ENCODE assay signal across 18 cellular contexts in the genomic region with DNA sequence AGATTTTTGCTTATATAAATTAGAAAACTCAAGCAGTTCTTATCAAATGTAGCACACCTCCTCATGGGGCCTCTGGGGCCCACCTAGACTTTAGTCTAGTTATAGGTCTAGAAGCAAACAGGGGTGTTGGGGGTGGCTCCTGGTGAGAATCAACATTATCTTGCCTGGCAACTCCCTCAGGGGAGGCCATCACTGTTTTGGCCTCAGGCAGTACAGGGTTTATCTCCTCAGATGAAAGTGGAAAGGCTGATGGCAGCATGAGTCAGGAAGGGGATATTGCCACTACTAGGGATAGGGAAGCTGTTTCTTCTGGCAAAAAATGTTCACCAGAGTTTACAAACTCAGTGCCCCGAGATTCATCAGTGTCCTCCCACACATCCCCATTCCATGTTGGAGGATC.
DNase-seq lines count a peak whose midpoint lies in the region; ATAC-seq and TF ChIP-seq lines count a peak whose summit lies in the region.
"Had no signal": no experiment of that assay in that cellular context is flagged by ENCODE, and none has a peak within 500 bp of the region (broad histone marks: within the 10 kb centered on the region; RNA-seq: fewer than 3 reads in every experiment).

No MANE protein-coding gene starts in this region.

- CTCF ChIA-PET in PC-3 (lab: Charles Lee): no interaction called here

- no peak for DNase-seq in activated T-cell treated with anti-CD3 and anti-CD28 coated beads, Interleukin-2, amount 50 U/mL, for 72 hours
- DNase-seq in activated T-cell treated with anti-CD3 and anti-CD28 coated beads, Interleukin-2, amount 50 U/mL, for 1 hour: no peak
- DNase-seq in GM23338 (ENCODE audit: low spot score) (no peak), PC-3 (peak; percentile 15), epithelial cell of esophagus (ENCODE audit: low read depth) (peak; percentile 4), DMS114 treated with DMSO at 0.1 percent for 48 hours (lab: John Stamatoyannopoulos, UW; ENCODE audit: unreplicated experiment) (no peak)
- DNase-seq in stimulated activated naive CD4-positive, alpha-beta T cell (lab: John Stamatoyannopoulos, UW): no peak
- DNase-seq: C1 segment of cervical spinal cord, DND-41, GF-D8, NCI-H1436, NCI-H2029, NCI-H510A, NCI-H82 had no signal

- H4K20me1 ChIP-seq in GM23338 (replicated peaks; ENCODE audit: insufficient read depth) (no peaks in the 10 kb centered on the region), PC-3 (ENCODE audit: low read length) (no peaks in the 10 kb centered on the region)

- H3K9me3 ChIP-seq in PC-3 (ENCODE audit: low read length): no peaks in the 10 kb centered on the region
- H3K9me3 ChIP-seq: A549 had no signal

- H2AFZ ChIP-seq in GM23338: peak overlapping the region; percentile 72; the same call in 1 of the 2 replicates
- H2AFZ ChIP-seq in PC-3 (ENCODE audit: low read length): no peak overlapping the region

- H3K27ac Mint-ChIP-seq in activated T-cell treated with anti-CD3 and anti-CD28 coated beads, Interleukin-2, amount 50 U/mL, for 72 hours: no peak overlapping the region
- no peak overlapping the region for H3K27ac Mint-ChIP-seq in GM23338

- no peaks in the 10 kb centered on the region for H3K79me2 ChIP-seq in GM23338 (replicated peaks; ENCODE audit: insufficient read depth)
- H3K79me2 ChIP-seq in PC-3 (ENCODE audit: low read length): no peaks in the 10 kb centered on the region

- H3K27me3 ChIP-seq in GM23338 (ENCODE audit: insufficient read depth) (no peaks in the 10 kb centered on the region), PC-3 (ENCODE audit: low read length) (no peaks in the 10 kb centered on the region)

- H3K4me1 Mint-ChIP-seq in activated T-cell treated with anti-CD3 and anti-CD28 coated beads, Interleukin-2, amount 50 U/mL, for 72 hours (ENCODE audit: low read depth): no peaks in the 10 kb centered on the region
- 0 out of 3 replicates have a peak, but pooled peaks cover 4% of the 10 kb centered on the region for H3K4me1 Mint-ChIP-seq in GM23338

- BruUV-seq in PC-3 (replicated peaks; lab: Mats Ljungman, UMichigan): no TSS peak

- H3K9me2 ChIP-seq in GM23338 (ENCODE audit: insufficient read depth) (peaks cover 7% of the 10 kb centered on the region; the same call in 1 of the 2 replicates), PC-3 (replicated peaks; ENCODE audit: low read length) (no peaks in the 10 kb centered on the region)

- H3K27me3 Mint-ChIP-seq in activated T-cell treated with anti-CD3 and anti-CD28 coated beads, Interleukin-2, amount 50 U/mL, for 72 hours (ENCODE audit: low read depth): no peaks in the 10 kb centered on the region
- no peaks in the 10 kb centered on the region for H3K27me3 Mint-ChIP-seq in GM23338 (ENCODE audit: insufficient read depth, low read depth, poor library complexity)

- H3K27ac ChIP-seq in GM23338 (ENCODE audit: low read depth): no peak overlapping the region
- no peak overlapping the region for H3K27ac ChIP-seq in PC-3 (ENCODE audit: low read length)
- H3K27ac ChIP-seq: A549 had no signal

- TF ChIP-seq CTCF in GM23338 (conservative IDR thresholded peaks at IDR 0.05; ENCODE audit: low read depth in 2 of 2) (no peak), PC-3 (conservative IDR thresholded peaks at IDR 0.05; ENCODE audit: low read depth, low read length) (no peak), epithelial cell of esophagus (IDR thresholded peaks at IDR 0.05; ENCODE audit: insufficient read depth, low read depth, low read length, missing control alignments) (no peak)

- H3K36me3 Mint-ChIP-seq in activated T-cell treated with anti-CD3 and anti-CD28 coated beads, Interleukin-2, amount 50 U/mL, for 72 hours (ENCODE audit: insufficient read depth in 2 of 2): peaks cover 1 to 2% of the 10 kb centered on the region in 2 donors
- peaks cover 5% of the 10 kb centered on the region; the same call in 2 of the 3 replicates for H3K36me3 Mint-ChIP-seq in GM23338 (ENCODE audit: low read depth)

- no peak overlapping the region for H3K4me3 ChIP-seq in GM23338
- H3K4me3 ChIP-seq in PC-3 (ENCODE audit: low read length): no peak overlapping the region
- no peak overlapping the region for H3K4me3 ChIP-seq in epithelial cell of esophagus (ENCODE audit: low read length)
- H3K4me3 ChIP-seq: A549 had no signal

- no peaks in the 10 kb centered on the region for H3K36me3 ChIP-seq in GM23338 (ENCODE audit: insufficient read depth)
- H3K36me3 ChIP-seq in PC-3 (ENCODE audit: low read depth, low read length): no peaks in the 10 kb centered on the region

- peaks cover 9 to 11% of the 10 kb centered on the region in 2 donors for H3K9me3 Mint-ChIP-seq in activated T-cell treated with anti-CD3 and anti-CD28 coated beads, Interleukin-2, amount 50 U/mL, for 72 hours
- H3K9me3 Mint-ChIP-seq in GM23338: peaks cover 23% of the 10 kb centered on the region

- intact Hi-C loops in PC-3 (cut with micrococcal nuclease): no loop called here

- H3K4me1 ChIP-seq in GM23338 (ENCODE audit: insufficient read depth) (peaks cover 4% of the 10 kb centered on the region; the same call in 1 of the 2 replicates), PC-3 (ENCODE audit: insufficient read depth, low read length) (no peaks in the 10 kb centered on the region)
- H3K4me1 ChIP-seq: A549 had no signal

- no peak overlapping the region for H3K9ac ChIP-seq in PC-3 (ENCODE audit: low read length)

- POLR2A ChIA-PET in PC-3 (lab: Charles Lee; ENCODE audit: unreplicated experiment): no interaction called here

- H3K4me3 Mint-ChIP-seq in activated T-cell treated with anti-CD3 and anti-CD28 coated beads, Interleukin-2, amount 50 U/mL, for 72 hours: no peak overlapping the region
- no peak overlapping the region for H3K4me3 Mint-ChIP-seq in GM23338

- peak; percentile 33 to 34 for ATAC-seq in activated T-cell treated with anti-CD3 and anti-CD28 coated beads, Interleukin-2, amount 50 U/mL, for 72 hours (replicated peaks in 1 of 2)
- ATAC-seq in GM23338: no peak
- no peak for ATAC-seq in PC-3
- ATAC-seq in GM21367 (IDR thresholded peaks at IDR 0.05; ENCODE audit: unreplicated experiment): no peak
- ATAC-seq: A549, Panc1, Right ventricle myocardium inferior had no signal

- H3F3A ChIP-seq in GM23338 (replicated peaks; ENCODE audit: low read depth) (no peaks in the 10 kb centered on the region), PC-3 (ENCODE audit: low read length, unreplicated experiment) (no peaks in the 10 kb centered on the region)

- no peak overlapping the region for H3K4me2 ChIP-seq in GM23338
- no peak overlapping the region for H3K4me2 ChIP-seq in PC-3 (ENCODE audit: low read length)
- H3K4me2 ChIP-seq: A549 had no signal

TF ChIP-seq in GM23338, 12 proteins besides CTCF, POLR2A, EP300 and RAD21 (continues in another document):
- TF ChIP-seq ZNF114 (CRISPR knock-in tag; IDR thresholded peaks at IDR 0.05): no peak
- TF ChIP-seq CREB1 (CRISPR knock-in tag; IDR thresholded peaks at IDR 0.05; ENCODE audit: low read depth): no peak
- TF ChIP-seq STAT1 (IDR thresholded peaks at IDR 0.05; ENCODE audit: unreplicated experiment): no peak
- TF ChIP-seq POLR2AphosphoS5 (IDR thresholded peaks at IDR 0.05; ENCODE audit: low read depth): no peak
- TF ChIP-seq, protein P1, sequence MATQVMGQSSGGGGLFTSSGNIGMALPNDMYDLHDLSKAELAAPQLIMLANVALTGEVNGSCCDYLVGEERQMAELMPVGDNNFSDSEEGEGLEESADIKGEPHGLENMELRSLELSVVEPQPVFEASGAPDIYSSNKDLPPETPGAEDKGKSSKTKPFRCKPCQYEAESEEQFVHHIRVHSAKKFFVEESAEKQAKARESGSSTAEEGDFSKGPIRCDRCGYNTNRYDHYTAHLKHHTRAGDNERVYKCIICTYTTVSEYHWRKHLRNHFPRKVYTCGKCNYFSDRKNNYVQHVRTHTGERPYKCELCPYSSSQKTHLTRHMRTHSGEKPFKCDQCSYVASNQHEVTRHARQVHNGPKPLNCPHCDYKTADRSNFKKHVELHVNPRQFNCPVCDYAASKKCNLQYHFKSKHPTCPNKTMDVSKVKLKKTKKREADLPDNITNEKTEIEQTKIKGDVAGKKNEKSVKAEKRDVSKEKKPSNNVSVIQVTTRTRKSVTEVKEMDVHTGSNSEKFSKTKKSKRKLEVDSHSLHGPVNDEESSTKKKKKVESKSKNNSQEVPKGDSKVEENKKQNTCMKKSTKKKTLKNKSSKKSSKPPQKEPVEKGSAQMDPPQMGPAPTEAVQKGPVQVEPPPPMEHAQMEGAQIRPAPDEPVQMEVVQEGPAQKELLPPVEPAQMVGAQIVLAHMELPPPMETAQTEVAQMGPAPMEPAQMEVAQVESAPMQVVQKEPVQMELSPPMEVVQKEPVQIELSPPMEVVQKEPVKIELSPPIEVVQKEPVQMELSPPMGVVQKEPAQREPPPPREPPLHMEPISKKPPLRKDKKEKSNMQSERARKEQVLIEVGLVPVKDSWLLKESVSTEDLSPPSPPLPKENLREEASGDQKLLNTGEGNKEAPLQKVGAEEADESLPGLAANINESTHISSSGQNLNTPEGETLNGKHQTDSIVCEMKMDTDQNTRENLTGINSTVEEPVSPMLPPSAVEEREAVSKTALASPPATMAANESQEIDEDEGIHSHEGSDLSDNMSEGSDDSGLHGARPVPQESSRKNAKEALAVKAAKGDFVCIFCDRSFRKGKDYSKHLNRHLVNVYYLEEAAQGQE (IDR thresholded peaks at IDR 0.05; ENCODE audit: unreplicated experiment): no peak
- TF ChIP-seq NANOG (IDR thresholded peaks at IDR 0.05; ENCODE audit: borderline replicate concordance): no peak
- TF ChIP-seq EZH2 (IDR thresholded peaks at IDR 0.05; ENCODE audit: low read depth, unreplicated experiment): no peak
- no peak for TF ChIP-seq ZNF331 (CRISPR knock-in tag; IDR thresholded peaks at IDR 0.05; ENCODE audit: low read depth)
- TF ChIP-seq, protein P2, sequence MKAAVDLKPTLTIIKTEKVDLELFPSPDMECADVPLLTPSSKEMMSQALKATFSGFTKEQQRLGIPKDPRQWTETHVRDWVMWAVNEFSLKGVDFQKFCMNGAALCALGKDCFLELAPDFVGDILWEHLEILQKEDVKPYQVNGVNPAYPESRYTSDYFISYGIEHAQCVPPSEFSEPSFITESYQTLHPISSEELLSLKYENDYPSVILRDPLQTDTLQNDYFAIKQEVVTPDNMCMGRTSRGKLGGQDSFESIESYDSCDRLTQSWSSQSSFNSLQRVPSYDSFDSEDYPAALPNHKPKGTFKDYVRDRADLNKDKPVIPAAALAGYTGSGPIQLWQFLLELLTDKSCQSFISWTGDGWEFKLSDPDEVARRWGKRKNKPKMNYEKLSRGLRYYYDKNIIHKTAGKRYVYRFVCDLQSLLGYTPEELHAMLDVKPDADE (IDR thresholded peaks at IDR 0.05): no peak
- TF ChIP-seq JUNB (IDR thresholded peaks at IDR 0.05; ENCODE audit: unreplicated experiment): no peak
- TF ChIP-seq EZH2phosphoT487 (IDR thresholded peaks at IDR 0.05; ENCODE audit: unreplicated experiment): no peak

Comparison
In these comparisons a context has a peak if more than half of its experiments do, and no peak if none do; other contexts are left out.
1. ATAC-seq: peak in activated T-cell treated with anti-CD3 and anti-CD28 coated beads, Interleukin-2, amount 50 U/mL, for 72 hours (2 of 2); none in GM23338 (single experiment), PC-3 (single experiment) and GM21367 (single experiment).
2. DNase-seq: peak in PC-3 (single experiment) and epithelial cell of esophagus (single experiment); none in activated T-cell treated with anti-CD3 and anti-CD28 coated beads, Interleukin-2, amount 50 U/mL, for 72 hours (0 of 2), activated T-cell treated with anti-CD3 and anti-CD28 coated beads, Interleukin-2, amount 50 U/mL, for 1 hour (single experiment), GM23338 (single experiment), DMS114 treated with DMSO at 0.1 percent for 48 hours (single experiment) and stimulated activated naive CD4-positive, alpha-beta T cell (0 of 6).